1 cellular context compared by ENCODE assay signal in the genomic region with DNA sequence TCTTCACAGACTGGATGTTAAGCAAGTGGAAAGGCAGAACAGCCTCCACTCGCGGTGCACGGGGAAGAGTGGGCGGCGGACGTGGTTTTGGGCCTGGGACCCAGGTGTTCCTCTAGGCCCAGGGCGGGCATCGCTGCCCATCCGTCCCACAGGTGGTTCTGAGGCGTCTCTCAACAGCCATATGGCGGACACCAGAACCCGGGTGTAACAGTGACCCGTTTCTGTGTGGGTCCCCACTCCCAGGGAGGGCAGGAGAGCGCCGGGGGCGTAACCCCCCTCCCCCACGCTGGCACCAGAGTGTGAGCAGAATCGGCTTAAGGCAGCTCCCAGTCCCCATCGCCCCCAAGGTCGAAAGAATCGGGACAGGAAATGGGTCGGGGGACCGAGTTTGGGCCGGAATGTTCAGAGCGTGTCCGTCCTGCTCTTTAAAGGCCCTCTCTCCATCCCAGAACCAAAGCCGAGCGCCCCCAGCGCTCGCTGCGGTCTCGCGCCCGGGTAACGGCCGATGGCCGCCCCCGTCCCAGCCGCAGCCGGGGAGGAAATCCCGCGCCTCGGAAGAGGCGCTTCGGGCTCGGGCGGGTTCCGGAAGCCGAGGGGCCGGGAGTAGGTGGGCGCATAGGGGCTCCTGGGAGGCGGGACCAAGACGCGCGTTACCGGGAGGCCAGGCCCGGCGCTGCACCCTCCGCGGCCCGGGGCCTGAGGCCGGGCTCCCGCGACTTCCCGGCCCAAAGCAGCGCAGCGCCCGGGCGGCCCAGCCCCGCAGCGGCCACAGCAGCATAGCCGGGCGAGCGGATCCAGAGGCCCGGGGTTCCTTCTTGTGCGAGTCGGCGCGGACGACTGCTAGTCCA.
A peak's percentile ranks its signal among the peaks of the same experiment; 100 is the strongest.
TF ChIP-seq lines count a peak whose summit lies in the region.

A gene (minus strand): TSS at position 839 of the 848 bp plus-strand sequence. CDS start 61 bp downstream, at position 778.

TF ChIP-seq in HepG2, 621 proteins besides CTCF, POLR2A, EP300 and RAD21 (continued from another document and continues in another):
- TF ChIP-seq, protein P1, sequence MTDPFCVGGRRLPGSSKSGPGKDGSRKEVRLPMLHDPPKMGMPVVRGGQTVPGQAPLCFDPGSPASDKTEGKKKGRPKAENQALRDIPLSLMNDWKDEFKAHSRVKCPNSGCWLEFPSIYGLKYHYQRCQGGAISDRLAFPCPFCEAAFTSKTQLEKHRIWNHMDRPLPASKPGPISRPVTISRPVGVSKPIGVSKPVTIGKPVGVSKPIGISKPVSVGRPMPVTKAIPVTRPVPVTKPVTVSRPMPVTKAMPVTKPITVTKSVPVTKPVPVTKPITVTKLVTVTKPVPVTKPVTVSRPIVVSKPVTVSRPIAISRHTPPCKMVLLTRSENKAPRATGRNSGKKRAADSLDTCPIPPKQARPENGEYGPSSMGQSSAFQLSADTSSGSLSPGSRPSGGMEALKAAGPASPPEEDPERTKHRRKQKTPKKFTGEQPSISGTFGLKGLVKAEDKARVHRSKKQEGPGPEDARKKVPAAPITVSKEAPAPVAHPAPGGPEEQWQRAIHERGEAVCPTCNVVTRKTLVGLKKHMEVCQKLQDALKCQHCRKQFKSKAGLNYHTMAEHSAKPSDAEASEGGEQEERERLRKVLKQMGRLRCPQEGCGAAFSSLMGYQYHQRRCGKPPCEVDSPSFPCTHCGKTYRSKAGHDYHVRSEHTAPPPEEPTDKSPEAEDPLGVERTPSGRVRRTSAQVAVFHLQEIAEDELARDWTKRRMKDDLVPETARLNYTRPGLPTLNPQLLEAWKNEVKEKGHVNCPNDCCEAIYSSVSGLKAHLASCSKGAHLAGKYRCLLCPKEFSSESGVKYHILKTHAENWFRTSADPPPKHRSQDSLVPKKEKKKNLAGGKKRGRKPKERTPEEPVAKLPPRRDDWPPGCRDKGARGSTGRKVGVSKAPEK (CRISPR knock-in tag; IDR thresholded peaks at IDR 0.05; ENCODE audit: borderline replicate concordance) = peak; percentile 69; the same call in 1 of the 2 replicates
- TF ChIP-seq ZNF543 (CRISPR knock-in tag; IDR thresholded peaks at IDR 0.05) (peak; percentile 79; the same call in 1 of the 2 replicates), ZNF83 (CRISPR knock-in tag; IDR thresholded peaks at IDR 0.05; ENCODE audit: borderline replicate concordance) (no peak), ZMAT3 (CRISPR knock-in tag; conservative IDR thresholded peaks at IDR 0.05) (peak; percentile 40; the same call in 1 of the 2 replicates), MAF1 (CRISPR knock-in tag; IDR thresholded peaks at IDR 0.05; ENCODE audit: borderline replicate concordance) (no peak), GLI4 (CRISPR knock-in tag; IDR thresholded peaks at IDR 0.05; ENCODE audit: borderline replicate concordance) (peak; percentile 64; the same call in 1 of the 2 replicates), SETDB1 (CRISPR knock-in tag; IDR thresholded peaks at IDR 0.05; ENCODE audit: borderline replicate concordance) (no peak), ARHGAP35 (CRISPR knock-in tag; IDR thresholded peaks at IDR 0.05; ENCODE audit: borderline replicate concordance) (no peak; the same call in 1 of the 2 replicates), MZF1 (CRISPR knock-in tag; IDR thresholded peaks at IDR 0.05; ENCODE audit: borderline replicate concordance) (no peak; the same call in 1 of the 2 replicates), RNF2 (conservative IDR thresholded peaks at IDR 0.05; ENCODE audit: low read depth) (no peak), POLR2G (IDR thresholded peaks at IDR 0.05; ENCODE audit: low read depth, low read length) (peak; percentile 98), NAIF1 (CRISPR knock-in tag; IDR thresholded peaks at IDR 0.05; ENCODE audit: borderline replicate concordance) (peak; percentile 63; the same call in 1 of the 2 replicates), MXI1 (IDR thresholded peaks at IDR 0.05; ENCODE audit: borderline replicate concordance, low read depth, low read length) (peak; percentile 33; the same call in 1 of the 3 replicates), ZNF776 (CRISPR knock-in tag; IDR thresholded peaks at IDR 0.05) (0 out of 2 replicates have a peak, but pooled peaks have one; percentile 29), MEIS1 (CRISPR knock-in tag; IDR thresholded peaks at IDR 0.05; ENCODE audit: borderline replicate concordance) (no peak; the same call in 1 of the 2 replicates), PRMT3 (CRISPR knock-in tag; IDR thresholded peaks at IDR 0.05; ENCODE audit: borderline replicate concordance, low read depth) (peak; percentile 30; the same call in 1 of the 2 replicates), ZFP36L1 (CRISPR knock-in tag; IDR thresholded peaks at IDR 0.05) (0 out of 2 replicates have a peak, but pooled peaks have one; percentile 72), RBFOX2 (IDR thresholded peaks at IDR 0.05; ENCODE audit: low read depth, low read length) (peak; percentile 99), KLF13 (CRISPR knock-in tag; IDR thresholded peaks at IDR 0.05) (no peak), MYNN (CRISPR knock-in tag; IDR thresholded peaks at IDR 0.05; ENCODE audit: low read depth) (no peak), ZNF816 (CRISPR knock-in tag; IDR thresholded peaks at IDR 0.05; ENCODE audit: borderline replicate concordance) (peak; percentile 96; the same call in 1 of the 2 replicates), KLF6 (CRISPR knock-in tag; IDR thresholded peaks at IDR 0.05) (peak; percentile 56; the same call in 1 of the 2 replicates)
- TF ChIP-seq, protein P2, sequence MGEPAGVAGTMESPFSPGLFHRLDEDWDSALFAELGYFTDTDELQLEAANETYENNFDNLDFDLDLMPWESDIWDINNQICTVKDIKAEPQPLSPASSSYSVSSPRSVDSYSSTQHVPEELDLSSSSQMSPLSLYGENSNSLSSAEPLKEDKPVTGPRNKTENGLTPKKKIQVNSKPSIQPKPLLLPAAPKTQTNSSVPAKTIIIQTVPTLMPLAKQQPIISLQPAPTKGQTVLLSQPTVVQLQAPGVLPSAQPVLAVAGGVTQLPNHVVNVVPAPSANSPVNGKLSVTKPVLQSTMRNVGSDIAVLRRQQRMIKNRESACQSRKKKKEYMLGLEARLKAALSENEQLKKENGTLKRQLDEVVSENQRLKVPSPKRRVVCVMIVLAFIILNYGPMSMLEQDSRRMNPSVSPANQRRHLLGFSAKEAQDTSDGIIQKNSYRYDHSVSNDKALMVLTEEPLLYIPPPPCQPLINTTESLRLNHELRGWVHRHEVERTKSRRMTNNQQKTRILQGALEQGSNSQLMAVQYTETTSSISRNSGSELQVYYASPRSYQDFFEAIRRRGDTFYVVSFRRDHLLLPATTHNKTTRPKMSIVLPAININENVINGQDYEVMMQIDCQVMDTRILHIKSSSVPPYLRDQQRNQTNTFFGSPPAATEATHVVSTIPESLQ (CRISPR knock-in tag; conservative IDR thresholded peaks at IDR 0.05) = no peak
- TF ChIP-seq, protein P3, sequence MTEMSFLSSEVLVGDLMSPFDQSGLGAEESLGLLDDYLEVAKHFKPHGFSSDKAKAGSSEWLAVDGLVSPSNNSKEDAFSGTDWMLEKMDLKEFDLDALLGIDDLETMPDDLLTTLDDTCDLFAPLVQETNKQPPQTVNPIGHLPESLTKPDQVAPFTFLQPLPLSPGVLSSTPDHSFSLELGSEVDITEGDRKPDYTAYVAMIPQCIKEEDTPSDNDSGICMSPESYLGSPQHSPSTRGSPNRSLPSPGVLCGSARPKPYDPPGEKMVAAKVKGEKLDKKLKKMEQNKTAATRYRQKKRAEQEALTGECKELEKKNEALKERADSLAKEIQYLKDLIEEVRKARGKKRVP (CRISPR knock-in tag; IDR thresholded peaks at IDR 0.05) = peak in 1 of 2 experiments; percentile 17; a peak in 1 of 4 replicates
- TF ChIP-seq, protein P4, sequence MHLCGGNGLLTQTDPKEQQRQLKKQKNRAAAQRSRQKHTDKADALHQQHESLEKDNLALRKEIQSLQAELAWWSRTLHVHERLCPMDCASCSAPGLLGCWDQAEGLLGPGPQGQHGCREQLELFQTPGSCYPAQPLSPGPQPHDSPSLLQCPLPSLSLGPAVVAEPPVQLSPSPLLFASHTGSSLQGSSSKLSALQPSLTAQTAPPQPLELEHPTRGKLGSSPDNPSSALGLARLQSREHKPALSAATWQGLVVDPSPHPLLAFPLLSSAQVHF (CRISPR knock-in tag; IDR thresholded peaks at IDR 0.05) = peak; percentile 35; the same call in 1 of the 2 replicates
- TF ChIP-seq, protein P5, sequence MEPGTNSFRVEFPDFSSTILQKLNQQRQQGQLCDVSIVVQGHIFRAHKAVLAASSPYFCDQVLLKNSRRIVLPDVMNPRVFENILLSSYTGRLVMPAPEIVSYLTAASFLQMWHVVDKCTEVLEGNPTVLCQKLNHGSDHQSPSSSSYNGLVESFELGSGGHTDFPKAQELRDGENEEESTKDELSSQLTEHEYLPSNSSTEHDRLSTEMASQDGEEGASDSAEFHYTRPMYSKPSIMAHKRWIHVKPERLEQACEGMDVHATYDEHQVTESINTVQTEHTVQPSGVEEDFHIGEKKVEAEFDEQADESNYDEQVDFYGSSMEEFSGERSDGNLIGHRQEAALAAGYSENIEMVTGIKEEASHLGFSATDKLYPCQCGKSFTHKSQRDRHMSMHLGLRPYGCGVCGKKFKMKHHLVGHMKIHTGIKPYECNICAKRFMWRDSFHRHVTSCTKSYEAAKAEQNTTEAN (CRISPR knock-in tag; conservative IDR thresholded peaks at IDR 0.05) = peak; percentile 51
- TF ChIP-seq, protein P6, sequence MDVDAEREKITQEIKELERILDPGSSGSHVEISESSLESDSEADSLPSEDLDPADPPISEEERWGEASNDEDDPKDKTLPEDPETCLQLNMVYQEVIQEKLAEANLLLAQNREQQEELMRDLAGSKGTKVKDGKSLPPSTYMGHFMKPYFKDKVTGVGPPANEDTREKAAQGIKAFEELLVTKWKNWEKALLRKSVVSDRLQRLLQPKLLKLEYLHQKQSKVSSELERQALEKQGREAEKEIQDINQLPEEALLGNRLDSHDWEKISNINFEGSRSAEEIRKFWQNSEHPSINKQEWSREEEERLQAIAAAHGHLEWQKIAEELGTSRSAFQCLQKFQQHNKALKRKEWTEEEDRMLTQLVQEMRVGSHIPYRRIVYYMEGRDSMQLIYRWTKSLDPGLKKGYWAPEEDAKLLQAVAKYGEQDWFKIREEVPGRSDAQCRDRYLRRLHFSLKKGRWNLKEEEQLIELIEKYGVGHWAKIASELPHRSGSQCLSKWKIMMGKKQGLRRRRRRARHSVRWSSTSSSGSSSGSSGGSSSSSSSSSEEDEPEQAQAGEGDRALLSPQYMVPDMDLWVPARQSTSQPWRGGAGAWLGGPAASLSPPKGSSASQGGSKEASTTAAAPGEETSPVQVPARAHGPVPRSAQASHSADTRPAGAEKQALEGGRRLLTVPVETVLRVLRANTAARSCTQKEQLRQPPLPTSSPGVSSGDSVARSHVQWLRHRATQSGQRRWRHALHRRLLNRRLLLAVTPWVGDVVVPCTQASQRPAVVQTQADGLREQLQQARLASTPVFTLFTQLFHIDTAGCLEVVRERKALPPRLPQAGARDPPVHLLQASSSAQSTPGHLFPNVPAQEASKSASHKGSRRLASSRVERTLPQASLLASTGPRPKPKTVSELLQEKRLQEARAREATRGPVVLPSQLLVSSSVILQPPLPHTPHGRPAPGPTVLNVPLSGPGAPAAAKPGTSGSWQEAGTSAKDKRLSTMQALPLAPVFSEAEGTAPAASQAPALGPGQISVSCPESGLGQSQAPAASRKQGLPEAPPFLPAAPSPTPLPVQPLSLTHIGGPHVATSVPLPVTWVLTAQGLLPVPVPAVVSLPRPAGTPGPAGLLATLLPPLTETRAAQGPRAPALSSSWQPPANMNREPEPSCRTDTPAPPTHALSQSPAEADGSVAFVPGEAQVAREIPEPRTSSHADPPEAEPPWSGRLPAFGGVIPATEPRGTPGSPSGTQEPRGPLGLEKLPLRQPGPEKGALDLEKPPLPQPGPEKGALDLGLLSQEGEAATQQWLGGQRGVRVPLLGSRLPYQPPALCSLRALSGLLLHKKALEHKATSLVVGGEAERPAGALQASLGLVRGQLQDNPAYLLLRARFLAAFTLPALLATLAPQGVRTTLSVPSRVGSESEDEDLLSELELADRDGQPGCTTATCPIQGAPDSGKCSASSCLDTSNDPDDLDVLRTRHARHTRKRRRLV (CRISPR knock-in tag; IDR thresholded peaks at IDR 0.05) = peak; percentile 5; the same call in 1 of the 2 replicates
- TF ChIP-seq, protein P7, sequence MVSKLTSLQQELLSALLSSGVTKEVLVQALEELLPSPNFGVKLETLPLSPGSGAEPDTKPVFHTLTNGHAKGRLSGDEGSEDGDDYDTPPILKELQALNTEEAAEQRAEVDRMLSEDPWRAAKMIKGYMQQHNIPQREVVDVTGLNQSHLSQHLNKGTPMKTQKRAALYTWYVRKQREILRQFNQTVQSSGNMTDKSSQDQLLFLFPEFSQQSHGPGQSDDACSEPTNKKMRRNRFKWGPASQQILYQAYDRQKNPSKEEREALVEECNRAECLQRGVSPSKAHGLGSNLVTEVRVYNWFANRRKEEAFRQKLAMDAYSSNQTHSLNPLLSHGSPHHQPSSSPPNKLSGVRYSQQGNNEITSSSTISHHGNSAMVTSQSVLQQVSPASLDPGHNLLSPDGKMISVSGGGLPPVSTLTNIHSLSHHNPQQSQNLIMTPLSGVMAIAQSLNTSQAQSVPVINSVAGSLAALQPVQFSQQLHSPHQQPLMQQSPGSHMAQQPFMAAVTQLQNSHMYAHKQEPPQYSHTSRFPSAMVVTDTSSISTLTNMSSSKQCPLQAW (CRISPR knock-in tag; IDR thresholded peaks at IDR 0.05) = peak; percentile 68
- TF ChIP-seq, protein P8, sequence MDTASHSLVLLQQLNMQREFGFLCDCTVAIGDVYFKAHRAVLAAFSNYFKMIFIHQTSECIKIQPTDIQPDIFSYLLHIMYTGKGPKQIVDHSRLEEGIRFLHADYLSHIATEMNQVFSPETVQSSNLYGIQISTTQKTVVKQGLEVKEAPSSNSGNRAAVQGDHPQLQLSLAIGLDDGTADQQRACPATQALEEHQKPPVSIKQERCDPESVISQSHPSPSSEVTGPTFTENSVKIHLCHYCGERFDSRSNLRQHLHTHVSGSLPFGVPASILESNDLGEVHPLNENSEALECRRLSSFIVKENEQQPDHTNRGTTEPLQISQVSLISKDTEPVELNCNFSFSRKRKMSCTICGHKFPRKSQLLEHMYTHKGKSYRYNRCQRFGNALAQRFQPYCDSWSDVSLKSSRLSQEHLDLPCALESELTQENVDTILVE (CRISPR knock-in tag; IDR thresholded peaks at IDR 0.05) = peak; percentile 20; the same call in 1 of the 2 replicates
- TF ChIP-seq, protein P9, sequence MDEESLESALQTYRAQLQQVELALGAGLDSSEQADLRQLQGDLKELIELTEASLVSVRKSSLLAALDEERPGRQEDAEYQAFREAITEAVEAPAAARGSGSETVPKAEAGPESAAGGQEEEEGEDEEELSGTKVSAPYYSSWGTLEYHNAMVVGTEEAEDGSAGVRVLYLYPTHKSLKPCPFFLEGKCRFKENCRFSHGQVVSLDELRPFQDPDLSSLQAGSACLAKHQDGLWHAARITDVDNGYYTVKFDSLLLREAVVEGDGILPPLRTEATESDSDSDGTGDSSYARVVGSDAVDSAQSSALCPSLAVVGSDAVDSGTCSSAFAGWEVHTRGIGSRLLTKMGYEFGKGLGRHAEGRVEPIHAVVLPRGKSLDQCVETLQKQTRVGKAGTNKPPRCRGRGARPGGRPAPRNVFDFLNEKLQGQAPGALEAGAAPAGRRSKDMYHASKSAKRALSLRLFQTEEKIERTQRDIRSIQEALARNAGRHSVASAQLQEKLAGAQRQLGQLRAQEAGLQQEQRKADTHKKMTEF (CRISPR knock-in tag; IDR thresholded peaks at IDR 0.05) = peak; percentile 84; the same call in 1 of the 2 replicates
- TF ChIP-seq, protein P10, sequence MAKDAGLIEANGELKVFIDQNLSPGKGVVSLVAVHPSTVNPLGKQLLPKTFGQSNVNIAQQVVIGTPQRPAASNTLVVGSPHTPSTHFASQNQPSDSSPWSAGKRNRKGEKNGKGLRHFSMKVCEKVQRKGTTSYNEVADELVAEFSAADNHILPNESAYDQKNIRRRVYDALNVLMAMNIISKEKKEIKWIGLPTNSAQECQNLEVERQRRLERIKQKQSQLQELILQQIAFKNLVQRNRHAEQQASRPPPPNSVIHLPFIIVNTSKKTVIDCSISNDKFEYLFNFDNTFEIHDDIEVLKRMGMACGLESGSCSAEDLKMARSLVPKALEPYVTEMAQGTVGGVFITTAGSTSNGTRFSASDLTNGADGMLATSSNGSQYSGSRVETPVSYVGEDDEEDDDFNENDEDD (CRISPR knock-in tag; IDR thresholded peaks at IDR 0.05; ENCODE audit: borderline replicate concordance) = peak; percentile 76; the same call in 1 of the 2 replicates
